In genomic region chr2:71530246-71530986, GRCh38 we compare ENCODE assay signal across 9 cellular contexts.
DNase-seq lines count a peak whose midpoint lies in the region; ATAC-seq, FAIRE-seq and TF ChIP-seq lines count a peak whose summit lies in the region.
"Had no signal": no experiment of that assay in that cellular context is flagged by ENCODE, and none has a peak within 500 bp of the region (broad histone marks: within the 10 kb centered on the region; RNA-seq: fewer than 3 reads in every experiment).

No MANE protein-coding gene starts in this region.

- CTCF ChIA-PET in H1 (lab: Charles Lee; ENCODE audit: partially characterized antibody): interaction anchor here (0.5 to 7.4 kb wide), 32 partner anchors 10 to 1340 kb away, joined by 3 to 76 read pairs (median 3); partner anchors contain the start of gene DYSF

- DNase-seq in activated T-cell treated with anti-CD3 and anti-CD28 coated beads, Interleukin-2, amount 50 U/mL, for 72 hours: peak; percentile 22 to 40
- DNase-seq in activated T-cell treated with anti-CD3 and anti-CD28 coated beads, Interleukin-2, amount 50 U/mL, for 24 hours: no peak
- DNase-seq in HT-29 (ENCODE audit: low spot score) (peak; percentile 55), RCC 7860 (ENCODE audit: low spot score) (peak; percentile 22), H1 (ENCODE audit: low read depth in 1 of 2, low spot score in 2 of 2) (peak; percentile 33 to 75), mesenteric fat pad (ENCODE audit: low spot score) (peak; percentile 41)
- no peak for DNase-seq in effector memory CD8-positive, alpha-beta T cell

- H3K27ac ChIP-seq in H1 (ENCODE audit: low read depth, low read length): no peak overlapping the region

- no peak overlapping the region for H4K5ac ChIP-seq in H1 (ENCODE audit: insufficient read length, low read depth, low read length)

- no peak overlapping the region for H2BK15ac ChIP-seq in H1 (ENCODE audit: low read length)

- H3K23me2 ChIP-seq in H1 (ENCODE audit: low read depth, low read length): no peaks in the 10 kb centered on the region

- H3K56ac ChIP-seq in H1 (replicated peaks; ENCODE audit: insufficient read length, low read depth, low read length): no peak overlapping the region

- peak overlapping the region; percentile 14 for H3K27ac Mint-ChIP-seq in activated T-cell treated with anti-CD3 and anti-CD28 coated beads, Interleukin-2, amount 50 U/mL, for 72 hours
- no peak overlapping the region for H3K27ac Mint-ChIP-seq in activated T-cell treated with anti-CD3 and anti-CD28 coated beads, Interleukin-2, amount 50 U/mL, for 24 hours
- no peak overlapping the region for H3K27ac Mint-ChIP-seq in effector memory CD8-positive, alpha-beta T cell

- H2BK120ac ChIP-seq in H1 (replicated peaks; ENCODE audit: low read depth, low read length): no peak overlapping the region

- H2AFZ ChIP-seq in H1 (ENCODE audit: low read length): no peak overlapping the region

- no peak for TF ChIP-seq EP300 in H1 (IDR thresholded peaks at IDR 0.05; ENCODE audit: borderline replicate concordance in 1 of 2, low read depth in 2 of 2, low read length in 2 of 2)

- H3K23ac ChIP-seq in H1 (ENCODE audit: insufficient read length): no peak overlapping the region

- H2BK12ac ChIP-seq in H1 (ENCODE audit: low read depth, low read length): no peak overlapping the region

- no peaks in the 10 kb centered on the region for H3K36me3 ChIP-seq in H1 (ENCODE audit: control insufficient read depth in 2 of 4, insufficient read depth in 4 of 4, low read length in 3 of 4)

- WGBS in H1 (ENCODE audit: extremely low coverage in 1 of 2, insufficient coverage in 1 of 2, insufficient read length in 1 of 2, insufficient replicate concordance in 2 of 2, low coverage in 1 of 2, low lambda C conversion rate in 2 of 2, missing lambda C conversion rate in 1 of 2), 2 experiments: 74% methylated on average over 13 of the region's 13 CpGs; no CpG with 5 or more reads in 1 of the 2 experiments

- no peaks in the 10 kb centered on the region for H3K79me1 ChIP-seq in H1 (ENCODE audit: low read depth, low read length)

- FAIRE-seq in RCC 7860 (lab: Jason Lieb, UNC) (no peak), H1 (lab: Jason Lieb, UNC) (peak; percentile 94)

- peak; percentile 81 to 91 for TF ChIP-seq RAD21 in H1 (IDR thresholded peaks at IDR 0.05 in 1 of 2, conservative IDR thresholded peaks at IDR 0.05 in 1 of 2; ENCODE audit: low read depth in 2 of 2, low read length in 2 of 2)

- H4K8ac ChIP-seq in H1 (ENCODE audit: extremely low read depth, insufficient read depth, low read length): no peak overlapping the region

- no peaks in the 10 kb centered on the region for H3K9me3 Mint-ChIP-seq in activated T-cell treated with anti-CD3 and anti-CD28 coated beads, Interleukin-2, amount 50 U/mL, for 72 hours
- H3K9me3 Mint-ChIP-seq in activated T-cell treated with anti-CD3 and anti-CD28 coated beads, Interleukin-2, amount 50 U/mL, for 24 hours: no peaks in the 10 kb centered on the region
- H3K9me3 Mint-ChIP-seq in effector memory CD8-positive, alpha-beta T cell: no peaks in the 10 kb centered on the region
- H3K9me3 Mint-ChIP-seq: central memory CD8-positive, alpha-beta T cell had no signal

- no peaks in the 10 kb centered on the region for H3K9me3 ChIP-seq in H1 (ENCODE audit: insufficient read depth in 2 of 2, low read depth in 1 of 2, low read length in 1 of 2)

- H4K91ac ChIP-seq in H1 (replicated peaks; ENCODE audit: insufficient read length, low read length): no peak overlapping the region

- no peaks in the 10 kb centered on the region for H3K79me2 ChIP-seq in H1 (ENCODE audit: control insufficient read depth in 1 of 2, insufficient read depth in 2 of 2, low read length in 2 of 2)

- no peak overlapping the region for H2AK5ac ChIP-seq in H1 (ENCODE audit: low read depth, low read length)

- no peaks in the 10 kb centered on the region for H3K4me1 Mint-ChIP-seq in activated T-cell treated with anti-CD3 and anti-CD28 coated beads, Interleukin-2, amount 50 U/mL, for 72 hours (ENCODE audit: low read depth)
- H3K4me1 Mint-ChIP-seq in activated T-cell treated with anti-CD3 and anti-CD28 coated beads, Interleukin-2, amount 50 U/mL, for 24 hours (ENCODE audit: low read depth): peaks cover 4% of the 10 kb centered on the region
- H3K4me1 Mint-ChIP-seq in effector memory CD8-positive, alpha-beta T cell (ENCODE audit: low read depth in 2 of 2): no peaks in the 10 kb centered on the region
- H3K4me1 Mint-ChIP-seq: central memory CD8-positive, alpha-beta T cell had no signal

- H3K14ac ChIP-seq in H1 (ENCODE audit: insufficient read length): no peak overlapping the region

- H3K4me3 Mint-ChIP-seq in activated T-cell treated with anti-CD3 and anti-CD28 coated beads, Interleukin-2, amount 50 U/mL, for 72 hours: no peak overlapping the region
- no peak overlapping the region for H3K4me3 Mint-ChIP-seq in activated T-cell treated with anti-CD3 and anti-CD28 coated beads, Interleukin-2, amount 50 U/mL, for 24 hours
- no peak overlapping the region for H3K4me3 Mint-ChIP-seq in effector memory CD8-positive, alpha-beta T cell
- H3K4me3 Mint-ChIP-seq: central memory CD8-positive, alpha-beta T cell had no signal

- no peaks in the 10 kb centered on the region for H3K36me3 Mint-ChIP-seq in activated T-cell treated with anti-CD3 and anti-CD28 coated beads, Interleukin-2, amount 50 U/mL, for 72 hours (ENCODE audit: insufficient read depth in 2 of 2)
- H3K36me3 Mint-ChIP-seq in activated T-cell treated with anti-CD3 and anti-CD28 coated beads, Interleukin-2, amount 50 U/mL, for 24 hours (ENCODE audit: low read depth): no peaks in the 10 kb centered on the region
- no peaks in the 10 kb centered on the region for H3K36me3 Mint-ChIP-seq in effector memory CD8-positive, alpha-beta T cell (ENCODE audit: insufficient read depth)

- TF ChIP-seq POLR2A in H1 (IDR thresholded peaks at IDR 0.05; ENCODE audit: control extremely low read depth in 1 of 2, low read depth in 2 of 2, low read length in 2 of 2): no peak

- ATAC-seq in activated T-cell treated with anti-CD3 and anti-CD28 coated beads, Interleukin-2, amount 50 U/mL, for 72 hours (replicated peaks in 1 of 2): peak; percentile 39 to 54
- no peak for ATAC-seq in HG02763 (IDR thresholded peaks at IDR 0.05; ENCODE audit: unreplicated experiment)
- ATAC-seq in effector memory CD8-positive, alpha-beta T cell (replicated peaks): no peak

- peak; percentile 54 to 87 (median 73) for TF ChIP-seq CTCF in H1 (IDR thresholded peaks at IDR 0.05; ENCODE audit: control extremely low read depth in 1 of 3, insufficient read depth in 1 of 3, low read depth in 1 of 3, low read length in 3 of 3)

- no peak overlapping the region for H2BK5ac ChIP-seq in H1 (ENCODE audit: low read depth, low read length)

- POLR2A ChIA-PET in H1 (lab: Charles Lee; ENCODE audit: partially characterized antibody): no interaction called here

- H3K18ac ChIP-seq in H1 (ENCODE audit: extremely low read depth, low read length): no peak overlapping the region

- H3K4ac ChIP-seq in H1 (replicated peaks; ENCODE audit: insufficient read length, low read depth, low read length): no peak overlapping the region

- no peak overlapping the region for H3K4me2 ChIP-seq in H1 (ENCODE audit: insufficient read depth in 1 of 2, low read depth in 2 of 2, low read length in 2 of 2)

- peaks cover 40% of the 10 kb centered on the region for H3K27me3 Mint-ChIP-seq in activated T-cell treated with anti-CD3 and anti-CD28 coated beads, Interleukin-2, amount 50 U/mL, for 72 hours (ENCODE audit: low read depth)
- H3K27me3 Mint-ChIP-seq in activated T-cell treated with anti-CD3 and anti-CD28 coated beads, Interleukin-2, amount 50 U/mL, for 24 hours: peaks cover 44% of the 10 kb centered on the region
- peaks cover 42 to 82% of the 10 kb centered on the region in 2 donors for H3K27me3 Mint-ChIP-seq in effector memory CD8-positive, alpha-beta T cell

- no peaks in the 10 kb centered on the region for H4K20me1 ChIP-seq in H1 (replicated peaks in 1 of 2; ENCODE audit: control insufficient read depth in 1 of 2, insufficient read depth in 2 of 2, low read length in 2 of 2)

- H2BK20ac ChIP-seq in H1 (ENCODE audit: low read length): no peak overlapping the region

- no peaks in the 10 kb centered on the region for H3K27me3 ChIP-seq in H1 (replicated peaks in 1 of 4; ENCODE audit: control insufficient read depth in 3 of 4, extremely low read depth in 1 of 4, insufficient read depth in 3 of 4, low read length in 3 of 4)

- H3K9ac ChIP-seq in H1 (replicated peaks in 1 of 4; ENCODE audit: extremely low read depth in 1 of 4, low read depth in 3 of 4, low read length in 3 of 4): no peak overlapping the region

- peaks cover 0 to 11% (median 4%) of the 10 kb centered on the region in 4 experiments; a peak in 6 of 7 replicates for H3K4me1 ChIP-seq in H1 (replicated peaks in 1 of 4; ENCODE audit: control insufficient read depth in 3 of 4, insufficient read depth in 4 of 4, low read length in 3 of 4)

- no peak overlapping the region for H3K4me3 ChIP-seq in H1 (ENCODE audit: extremely low read depth in 1 of 4, insufficient read depth in 2 of 4, low read depth in 3 of 4, low read length in 4 of 4)

TF ChIP-seq in H1, 55 proteins besides CTCF, POLR2A, EP300 and RAD21:
- TF ChIP-seq NRF1 (IDR thresholded peaks at IDR 0.05; ENCODE audit: low read depth, low read length) (no peak), PHF8 (conservative IDR thresholded peaks at IDR 0.05; ENCODE audit: low read depth, low read length) (no peak), TCF12 (IDR thresholded peaks at IDR 0.05; ENCODE audit: low read depth, low read length) (no peak), CTBP2 (IDR thresholded peaks at IDR 0.05; ENCODE audit: borderline replicate concordance, insufficient read depth, insufficient read length, low read length) (no peak), SIN3A (conservative IDR thresholded peaks at IDR 0.05 in 1 of 2, IDR thresholded peaks at IDR 0.05 in 1 of 2; ENCODE audit: low read depth in 1 of 2, low read length in 2 of 2) (no peak), BACH1 (IDR thresholded peaks at IDR 0.05; ENCODE audit: low read length) (no peak), BRCA1 (IDR thresholded peaks at IDR 0.05; ENCODE audit: low read depth, low read length) (no peak), RNF2 (IDR thresholded peaks at IDR 0.05; ENCODE audit: borderline replicate concordance, low read depth, low read length, missing control alignments, poor library complexity, severe bottlenecking) (no peak), CBX5 (IDR thresholded peaks at IDR 0.05; ENCODE audit: low read depth, low read length) (no peak), EZH2 (IDR thresholded peaks at IDR 0.05; ENCODE audit: low read depth, low read length, severe bottlenecking) (no peak)

Comparison
In these comparisons a context has a peak if more than half of its experiments do, and no peak if none do; other contexts are left out.
1. DNase-seq: peak in activated T-cell treated with anti-CD3 and anti-CD28 coated beads, Interleukin-2, amount 50 U/mL, for 72 hours (2 of 2), HT-29 (single experiment), RCC 7860 (single experiment), H1 (2 of 2) and mesenteric fat pad (single experiment); none in activated T-cell treated with anti-CD3 and anti-CD28 coated beads, Interleukin-2, amount 50 U/mL, for 24 hours (single experiment) and effector memory CD8-positive, alpha-beta T cell (0 of 3).
2. ATAC-seq: peak in activated T-cell treated with anti-CD3 and anti-CD28 coated beads, Interleukin-2, amount 50 U/mL, for 72 hours (2 of 2); none in HG02763 (single experiment) and effector memory CD8-positive, alpha-beta T cell (single experiment).